12 cellular contexts compared by ENCODE assay signal in the genomic region with DNA sequence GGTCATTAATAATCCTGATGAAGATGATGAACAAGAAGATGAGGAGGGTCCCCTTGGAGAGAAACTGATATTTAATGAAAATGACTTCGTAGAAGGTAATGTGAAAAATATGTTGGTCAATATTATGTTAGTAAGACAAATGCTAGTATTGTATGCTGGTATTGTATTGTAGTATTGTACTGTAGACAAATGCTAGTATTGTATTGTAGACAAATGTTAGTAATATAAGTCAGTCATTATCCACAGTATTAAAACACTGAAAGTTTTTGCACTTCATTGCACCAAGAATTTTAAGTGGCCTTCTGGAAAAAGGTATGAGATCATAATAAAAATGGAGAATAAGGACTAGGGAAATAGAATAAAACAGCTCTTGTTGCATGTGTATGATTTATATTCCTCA. TPM values are rescaled to one million over a fixed set of nuclear protein-coding genes. Genes with fewer than 3 reads are reported as not detected.
DNase-seq lines count a peak whose midpoint lies in the region; ATAC-seq, FAIRE-seq and TF ChIP-seq lines count a peak whose summit lies in the region.
"Had no signal": no experiment of that assay in that cellular context is flagged by ENCODE, and none has a peak within 500 bp of the region (broad histone marks: within the 10 kb centered on the region; RNA-seq: fewer than 3 reads in every experiment).

No MANE protein-coding gene starts in this region.

- no peak for ATAC-seq in activated T-cell treated with anti-CD3 and anti-CD28 coated beads, Interleukin-2, amount 50 U/mL, for 72 hours (replicated peaks in 1 of 2)
- no peak for ATAC-seq in SK-N-SH treated with all-trans-retinoic acid at 6 μM for 48 hours
- ATAC-seq: HCT116 had no signal

- no peaks in the 10 kb centered on the region for H3K9me3 Mint-ChIP-seq in activated T-cell treated with anti-CD3 and anti-CD28 coated beads, Interleukin-2, amount 50 U/mL, for 72 hours

- peaks cover 0 to 9% of the 10 kb centered on the region in 2 donors for H3K36me3 Mint-ChIP-seq in activated T-cell treated with anti-CD3 and anti-CD28 coated beads, Interleukin-2, amount 50 U/mL, for 72 hours (ENCODE audit: insufficient read depth in 2 of 2)

- H3K4me3 ChIP-seq in lower leg skin (ENCODE audit: low read depth, poor library complexity, severe bottlenecking): no peak overlapping the region

- intact Hi-C loops in lower leg skin (cut with DNase I; ENCODE audit: low total_unique reads): no loop called here

- WGBS in lower leg skin, 2 donors: 82 to 91% methylated on average over 1 of the region's 1 CpG

- peak overlapping the region; percentile 12 for H3K27ac Mint-ChIP-seq in activated T-cell treated with anti-CD3 and anti-CD28 coated beads, Interleukin-2, amount 50 U/mL, for 72 hours

- no peaks in the 10 kb centered on the region for H3K27me3 Mint-ChIP-seq in activated T-cell treated with anti-CD3 and anti-CD28 coated beads, Interleukin-2, amount 50 U/mL, for 72 hours (ENCODE audit: low read depth)

- TF ChIP-seq CTCF in lower leg skin (IDR thresholded peaks at IDR 0.05): no peak

- TF ChIP-seq POLR2A in H54 (IDR thresholded peaks at IDR 0.05; ENCODE audit: low read depth, low read length) (no peak), lower leg skin (IDR thresholded peaks at IDR 0.05) (no peak)

- FAIRE-seq in H54 (lab: Jason Lieb, UNC): peak; percentile 57
- FAIRE-seq: HTR-8/SVneo had no signal

- H3K4me3 Mint-ChIP-seq in activated T-cell treated with anti-CD3 and anti-CD28 coated beads, Interleukin-2, amount 50 U/mL, for 72 hours: no peak overlapping the region

- peaks cover 65% of the 10 kb centered on the region for H3K4me1 Mint-ChIP-seq in activated T-cell treated with anti-CD3 and anti-CD28 coated beads, Interleukin-2, amount 50 U/mL, for 72 hours (ENCODE audit: low read depth)

- no peak for DNase-seq in activated T-cell treated with anti-CD3 and anti-CD28 coated beads, Interleukin-2, amount 50 U/mL, for 72 hours
- DNase-seq in activated T-cell treated with anti-CD3 and anti-CD28 coated beads, Interleukin-2, amount 50 U/mL, for 48 hours: no peak
- DNase-seq in H54 (ENCODE audit: insufficient read length, low spot score) (no peak), globus pallidus (ENCODE audit: low spot score) (peak; percentile 52), pons (ENCODE audit: low spot score) (peak; percentile 71), lower leg skin (ENCODE audit: low spot score in 2 of 2) (no peak), mucosa of gallbladder (ENCODE audit: low spot score) (no peak)
- DNase-seq: Calu3, DMS 273 treated with DMSO at 0.1 percent for 48 hours had no signal

TF ChIP-seq in SK-N-SH treated with all-trans-retinoic acid at 6 μM for 48 hours, 23 proteins besides CTCF, POLR2A, EP300 and RAD21:
- TF ChIP-seq, protein P1, sequence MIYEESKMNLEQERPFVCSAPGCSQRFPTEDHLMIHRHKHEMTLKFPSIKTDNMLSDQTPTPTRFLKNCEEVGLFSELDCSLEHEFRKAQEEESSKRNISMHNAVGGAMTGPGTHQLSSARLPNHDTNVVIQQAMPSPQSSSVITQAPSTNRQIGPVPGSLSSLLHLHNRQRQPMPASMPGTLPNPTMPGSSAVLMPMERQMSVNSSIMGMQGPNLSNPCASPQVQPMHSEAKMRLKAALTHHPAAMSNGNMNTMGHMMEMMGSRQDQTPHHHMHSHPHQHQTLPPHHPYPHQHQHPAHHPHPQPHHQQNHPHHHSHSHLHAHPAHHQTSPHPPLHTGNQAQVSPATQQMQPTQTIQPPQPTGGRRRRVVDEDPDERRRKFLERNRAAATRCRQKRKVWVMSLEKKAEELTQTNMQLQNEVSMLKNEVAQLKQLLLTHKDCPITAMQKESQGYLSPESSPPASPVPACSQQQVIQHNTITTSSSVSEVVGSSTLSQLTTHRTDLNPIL (CRISPR knock-in tag; IDR thresholded peaks at IDR 0.05; ENCODE audit: low read depth): no peak
- no peak for TF ChIP-seq ZNF8 (CRISPR knock-in tag; IDR thresholded peaks at IDR 0.05)
- TF ChIP-seq, protein P2, sequence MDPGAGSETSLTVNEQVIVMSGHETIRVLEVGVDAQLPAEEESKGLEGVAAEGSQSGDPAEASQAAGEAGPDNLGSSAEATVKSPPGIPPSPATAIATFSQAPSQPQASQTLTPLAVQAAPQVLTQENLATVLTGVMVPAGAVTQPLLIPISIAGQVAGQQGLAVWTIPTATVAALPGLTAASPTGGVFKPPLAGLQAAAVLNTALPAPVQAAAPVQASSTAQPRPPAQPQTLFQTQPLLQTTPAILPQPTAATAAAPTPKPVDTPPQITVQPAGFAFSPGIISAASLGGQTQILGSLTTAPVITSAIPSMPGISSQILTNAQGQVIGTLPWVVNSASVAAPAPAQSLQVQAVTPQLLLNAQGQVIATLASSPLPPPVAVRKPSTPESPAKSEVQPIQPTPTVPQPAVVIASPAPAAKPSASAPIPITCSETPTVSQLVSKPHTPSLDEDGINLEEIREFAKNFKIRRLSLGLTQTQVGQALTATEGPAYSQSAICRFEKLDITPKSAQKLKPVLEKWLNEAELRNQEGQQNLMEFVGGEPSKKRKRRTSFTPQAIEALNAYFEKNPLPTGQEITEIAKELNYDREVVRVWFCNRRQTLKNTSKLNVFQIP (CRISPR knock-in tag; IDR thresholded peaks at IDR 0.05; ENCODE audit: borderline replicate concordance, low read depth): no peak
- no peak for TF ChIP-seq ESRRG (CRISPR knock-in tag; IDR thresholded peaks at IDR 0.05)
- no peak for TF ChIP-seq ARNTL (CRISPR knock-in tag; IDR thresholded peaks at IDR 0.05; ENCODE audit: borderline replicate concordance, low read depth)
- no peak for TF ChIP-seq OSR1 (CRISPR knock-in tag; IDR thresholded peaks at IDR 0.05)
- TF ChIP-seq RARB (CRISPR knock-in tag; IDR thresholded peaks at IDR 0.05): no peak
- no peak for TF ChIP-seq SNAI2 (CRISPR knock-in tag; IDR thresholded peaks at IDR 0.05)
- TF ChIP-seq CSDC2 (CRISPR knock-in tag; IDR thresholded peaks at IDR 0.05): no peak
- TF ChIP-seq TOX (CRISPR knock-in tag; IDR thresholded peaks at IDR 0.05; ENCODE audit: borderline replicate concordance): no peak
- no peak for TF ChIP-seq ZNF565 (CRISPR knock-in tag; conservative IDR thresholded peaks at IDR 0.05; ENCODE audit: low read depth)
- no peak for TF ChIP-seq PPARA (CRISPR knock-in tag; IDR thresholded peaks at IDR 0.05; ENCODE audit: borderline replicate concordance)
- TF ChIP-seq ZC3H10 (CRISPR knock-in tag; IDR thresholded peaks at IDR 0.05): no peak
- TF ChIP-seq ISL1 (CRISPR knock-in tag; IDR thresholded peaks at IDR 0.05): no peak
- TF ChIP-seq ZNF70 (CRISPR knock-in tag; IDR thresholded peaks at IDR 0.05): no peak
- TF ChIP-seq, protein P3, sequence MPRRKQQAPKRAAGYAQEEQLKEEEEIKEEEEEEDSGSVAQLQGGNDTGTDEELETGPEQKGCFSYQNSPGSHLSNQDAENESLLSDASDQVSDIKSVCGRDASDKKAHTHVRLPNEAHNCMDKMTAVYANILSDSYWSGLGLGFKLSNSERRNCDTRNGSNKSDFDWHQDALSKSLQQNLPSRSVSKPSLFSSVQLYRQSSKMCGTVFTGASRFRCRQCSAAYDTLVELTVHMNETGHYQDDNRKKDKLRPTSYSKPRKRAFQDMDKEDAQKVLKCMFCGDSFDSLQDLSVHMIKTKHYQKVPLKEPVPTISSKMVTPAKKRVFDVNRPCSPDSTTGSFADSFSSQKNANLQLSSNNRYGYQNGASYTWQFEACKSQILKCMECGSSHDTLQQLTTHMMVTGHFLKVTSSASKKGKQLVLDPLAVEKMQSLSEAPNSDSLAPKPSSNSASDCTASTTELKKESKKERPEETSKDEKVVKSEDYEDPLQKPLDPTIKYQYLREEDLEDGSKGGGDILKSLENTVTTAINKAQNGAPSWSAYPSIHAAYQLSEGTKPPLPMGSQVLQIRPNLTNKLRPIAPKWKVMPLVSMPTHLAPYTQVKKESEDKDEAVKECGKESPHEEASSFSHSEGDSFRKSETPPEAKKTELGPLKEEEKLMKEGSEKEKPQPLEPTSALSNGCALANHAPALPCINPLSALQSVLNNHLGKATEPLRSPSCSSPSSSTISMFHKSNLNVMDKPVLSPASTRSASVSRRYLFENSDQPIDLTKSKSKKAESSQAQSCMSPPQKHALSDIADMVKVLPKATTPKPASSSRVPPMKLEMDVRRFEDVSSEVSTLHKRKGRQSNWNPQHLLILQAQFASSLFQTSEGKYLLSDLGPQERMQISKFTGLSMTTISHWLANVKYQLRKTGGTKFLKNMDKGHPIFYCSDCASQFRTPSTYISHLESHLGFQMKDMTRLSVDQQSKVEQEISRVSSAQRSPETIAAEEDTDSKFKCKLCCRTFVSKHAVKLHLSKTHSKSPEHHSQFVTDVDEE (CRISPR knock-in tag; IDR thresholded peaks at IDR 0.05): no peak
- TF ChIP-seq ZFP3 (CRISPR knock-in tag; IDR thresholded peaks at IDR 0.05): no peak

RNA-seq across cellular contexts. Expression of a gene that starts 17.5 kb away (rescaled TPM):
- total RNA-seq in activated T-cell treated with anti-CD3 and anti-CD28 coated beads, Interleukin-2, amount 50 U/mL, for 72 hours: 10 to 100 TPM; 51.3 to 55.2 TPM
- total RNA-seq in lower leg skin: 10 to 100 TPM; 12.9 to 16.7 (median 15.4) TPM
- total RNA-seq in mucosa of gallbladder: 18.0 TPM

Comparison
In these comparisons a context has a peak if more than half of its experiments do, and no peak if none do; other contexts are left out.
1. DNase-seq: peak in globus pallidus (single experiment) and pons (single experiment); none in activated T-cell treated with anti-CD3 and anti-CD28 coated beads, Interleukin-2, amount 50 U/mL, for 72 hours (0 of 2), activated T-cell treated with anti-CD3 and anti-CD28 coated beads, Interleukin-2, amount 50 U/mL, for 48 hours (0 of 2), H54 (single experiment), lower leg skin (0 of 2) and mucosa of gallbladder (single experiment).